11 cellular contexts compared by ENCODE assay signal in the genomic region with DNA sequence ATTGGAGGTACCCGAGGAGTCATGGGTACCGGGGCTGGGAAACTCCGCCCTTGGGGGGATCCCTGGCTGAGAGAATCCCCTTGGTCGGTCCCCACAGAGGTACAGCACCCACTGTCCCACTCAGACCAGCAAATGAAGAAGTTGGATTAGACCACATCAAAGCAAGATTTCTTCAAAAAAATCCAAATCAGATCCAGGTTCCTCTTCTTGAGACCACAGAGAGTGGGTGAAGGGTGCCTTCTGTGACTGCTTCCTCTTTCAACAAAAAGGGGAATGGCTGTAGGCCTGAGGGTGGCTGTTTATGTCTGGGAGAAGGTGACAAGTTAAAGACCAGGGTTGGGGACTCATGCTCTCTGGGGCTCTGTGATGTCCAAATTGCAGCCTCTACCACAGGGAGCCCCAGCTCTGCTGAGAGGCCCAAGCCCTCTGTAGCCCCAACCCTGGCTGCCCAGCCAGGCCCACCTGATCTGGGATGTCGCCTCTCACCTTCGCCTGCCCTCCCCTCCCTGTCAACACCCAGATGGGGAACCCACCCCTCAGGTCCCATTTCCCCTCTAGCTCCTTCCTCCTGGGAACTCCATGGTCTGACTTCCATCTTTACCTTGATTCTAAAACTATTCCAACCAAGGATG. TPM values are rescaled to one million over a fixed set of nuclear protein-coding genes. Genes with fewer than 3 reads are reported as not detected.
DNase-seq lines count a peak whose midpoint lies in the region; ATAC-seq, FAIRE-seq and TF ChIP-seq lines count a peak whose summit lies in the region.
"Had no signal": no experiment of that assay in that cellular context is flagged by ENCODE, and none has a peak within 500 bp of the region (broad histone marks: within the 10 kb centered on the region; RNA-seq: fewer than 3 reads in every experiment).

No MANE protein-coding gene starts in this region.

- 22% methylated on average over 6 of the region's 6 CpGs for WGBS in GM12878 (ENCODE audit: insufficient coverage, insufficient replicate concordance, low lambda C conversion rate, missing lambda C conversion rate)

- no peak overlapping the region for H3K27ac Mint-ChIP-seq in activated CD8-positive, alpha-beta T cell treated with anti-CD3 and anti-CD28 coated beads for 36 hours
- H3K27ac Mint-ChIP-seq in chondrocyte (ENCODE audit: unreplicated experiment) = no peak overlapping the region

- DNase-seq in GF-D8 (lab: John Stamatoyannopoulos, UW) = peak; percentile 48
- peak; percentile 93 for DNase-seq in GM12878 (ENCODE audit: low read depth, low spot score)
- no peak for DNase-seq in activated CD8-positive, alpha-beta T cell treated with anti-CD3 and anti-CD28 coated beads for 36 hours
- no peak for DNase-seq in NCI-H82 (lab: John Stamatoyannopoulos, UW)
- DNase-seq in chondrocyte (ENCODE audit: low spot score) = no peak
- no peak for DNase-seq in T-helper 9 cell
- DNase-seq: DMS 273 treated with DMSO at 0.1 percent for 48 hours had no signal

- RAD21 ChIA-PET in GM12878 (lab: Charles Lee; ENCODE audit: unreplicated experiment) = interaction anchor here (0.6 to 1.4 kb wide), 3 partner anchors 9 to 465 kb away, joined by 3 read pairs; no protein-coding TSS in a partner anchor

- peak overlapping the region; percentile 15; the same call in 1 of the 2 replicates for H3K4me2 ChIP-seq in GM12878 (ENCODE audit: control insufficient read depth, insufficient read depth)

- no peak overlapping the region for H2AFZ ChIP-seq in GM12878 (ENCODE audit: control insufficient read depth, low read depth, low read length)

- no TSS peak for BruUV-seq in GM12878 (replicated peaks; lab: Mats Ljungman, UMichigan)

- intact Hi-C loops in GM12878 (cut with micrococcal nuclease; ENCODE audit: unreplicated experiment) = loop anchor here (5.0 kb wide), 2 partner anchors 235 to 475 kb away; no protein-coding TSS in a partner anchor
- intact Hi-C loops in activated CD8-positive, alpha-beta T cell treated with anti-CD3 and anti-CD28 coated beads for 36 hours (cut with micrococcal nuclease) = no loop called here

- H3K9me3 ChIP-seq in GM12878 (replicated peaks; ENCODE audit: control insufficient read depth, insufficient read depth, low read length) = peaks cover 5% of the 10 kb centered on the region

- no peak overlapping the region for H3K4me3 ChIP-seq in GM12878

- no peaks in the 10 kb centered on the region for H3K27me3 ChIP-seq in GM12878 (replicated peaks in 1 of 2; ENCODE audit: control insufficient read depth in 2 of 2, insufficient read depth in 2 of 2, low read length in 1 of 2)

- H3K79me2 ChIP-seq in GM12878 (ENCODE audit: control insufficient read depth, insufficient read depth, low read length) = no peaks in the 10 kb centered on the region

- SMC1A ChIA-PET in GM12878 (lab: Charles Lee; ENCODE audit: uncharacterized antibody, unreplicated experiment) = interaction anchor here (1.2 to 1.6 kb wide), 2 partner anchors 8 to 53 kb away, joined by 3 read pairs; no protein-coding TSS in a partner anchor

- H4K20me1 ChIP-seq in GM12878 (ENCODE audit: control insufficient read depth, insufficient read depth) = no peaks in the 10 kb centered on the region

- H3K36me3 Mint-ChIP-seq in activated CD8-positive, alpha-beta T cell treated with anti-CD3 and anti-CD28 coated beads for 36 hours (ENCODE audit: low read depth) = no peaks in the 10 kb centered on the region
- H3K36me3 Mint-ChIP-seq in chondrocyte (ENCODE audit: low read depth) = no peaks in the 10 kb centered on the region

- TF ChIP-seq CTCF in GM12878 (IDR thresholded peaks at IDR 0.05 in 2 of 3, conservative IDR thresholded peaks at IDR 0.05 in 1 of 3; ENCODE audit: control insufficient read depth in 2 of 3, extremely low read depth in 1 of 3, insufficient read depth in 1 of 3, low read depth in 3 of 3, low read length in 3 of 3) = no peak
- TF ChIP-seq CTCF in activated CD8-positive, alpha-beta T cell treated with anti-CD3 and anti-CD28 coated beads for 36 hours (IDR thresholded peaks at IDR 0.05) = no peak
- TF ChIP-seq CTCF in chondrocyte (IDR thresholded peaks at IDR 0.05) = no peak

- FAIRE-seq in GM12878 (lab: Jason Lieb, UNC) = peak; percentile 91

- POLR2A ChIA-PET in GM12878 (lab: Charles Lee) = no interaction called here
- POLR2A ChIA-PET in activated CD8-positive, alpha-beta T cell treated with anti-CD3 and anti-CD28 coated beads for 36 hours (lab: Charles Lee) = no interaction called here

- peak; percentile 45 for ATAC-seq in GM19467 (IDR thresholded peaks at IDR 0.05; ENCODE audit: unreplicated experiment)
- ATAC-seq in HG03342 (IDR thresholded peaks at IDR 0.05; ENCODE audit: unreplicated experiment) = peak; percentile 85
- peak; percentile 97 for ATAC-seq in GM12878
- ATAC-seq in activated CD8-positive, alpha-beta T cell treated with anti-CD3 and anti-CD28 coated beads for 36 hours = no peak

- CTCF ChIA-PET in GM12878 (lab: Yijun Ruan, JAX) = interaction anchor here (0.6 kb wide), 1 partner anchor 529 kb away, joined by 3 read pairs; no protein-coding TSS in a partner anchor
- CTCF ChIA-PET in activated CD8-positive, alpha-beta T cell treated with anti-CD3 and anti-CD28 coated beads for 36 hours (lab: Charles Lee) = interaction anchor here (1.3 kb wide), 1 partner anchor 10 kb away, joined by 3 read pairs; no protein-coding TSS in a partner anchor

- H3K9me3 Mint-ChIP-seq in activated CD8-positive, alpha-beta T cell treated with anti-CD3 and anti-CD28 coated beads for 36 hours = peaks cover 8% of the 10 kb centered on the region
- H3K9me3 Mint-ChIP-seq in chondrocyte (ENCODE audit: low read depth) = peaks cover 4% of the 10 kb centered on the region

- H3K4me3 Mint-ChIP-seq in activated CD8-positive, alpha-beta T cell treated with anti-CD3 and anti-CD28 coated beads for 36 hours = no peak overlapping the region
- no peak overlapping the region for H3K4me3 Mint-ChIP-seq in chondrocyte (ENCODE audit: unreplicated experiment)
- H3K4me3 Mint-ChIP-seq: nephron had no signal

- 0 out of 2 replicates have a peak, but pooled peaks have one; percentile 22 for TF ChIP-seq RAD21 in GM12878 (IDR thresholded peaks at IDR 0.05; ENCODE audit: insufficient read depth, low read depth, low read length)

- no peaks in the 10 kb centered on the region for H3K27me3 Mint-ChIP-seq in activated CD8-positive, alpha-beta T cell treated with anti-CD3 and anti-CD28 coated beads for 36 hours
- H3K27me3 Mint-ChIP-seq in chondrocyte (ENCODE audit: low read depth) = peaks cover 7% of the 10 kb centered on the region

- peaks cover 6% of the 10 kb centered on the region for H3K4me1 Mint-ChIP-seq in activated CD8-positive, alpha-beta T cell treated with anti-CD3 and anti-CD28 coated beads for 36 hours (ENCODE audit: low read depth)
- peaks cover 2% of the 10 kb centered on the region for H3K4me1 Mint-ChIP-seq in chondrocyte (ENCODE audit: low read depth)

- in situ Hi-C loops in GM12878 (cut with MboI) = no loop called here

- TF ChIP-seq POLR2A in GM12878 (IDR thresholded peaks at IDR 0.05; ENCODE audit: low read depth, low read length) = no peak

- H3K36me3 ChIP-seq in GM12878 (ENCODE audit: control insufficient read depth in 2 of 2, insufficient read depth in 2 of 2, low read length in 1 of 2) = no peaks in the 10 kb centered on the region

- TF ChIP-seq EP300 in GM12878 (IDR thresholded peaks at IDR 0.05; ENCODE audit: borderline replicate concordance in 1 of 2, control insufficient read depth in 1 of 2, low read depth in 2 of 2, low read length in 2 of 2) = peak; percentile 81 to 89

- peaks cover 13% of the 10 kb centered on the region for H3K4me1 ChIP-seq in GM12878 (ENCODE audit: control insufficient read depth, insufficient read depth, low read length)

- no peak overlapping the region for H3K9ac ChIP-seq in GM12878 (ENCODE audit: control insufficient read depth, insufficient read depth, low read length)

- H3K27ac ChIP-seq in GM12878 (ENCODE audit: control insufficient read depth, insufficient read depth) = no peak overlapping the region
- H3K27ac ChIP-seq: epithelial cell of prostate had no signal

TF ChIP-seq in GM12878, 131 proteins besides CTCF, POLR2A, EP300 and RAD21 (continues in another document):
- TF ChIP-seq ZNF274 (IDR thresholded peaks at IDR 0.05; ENCODE audit: insufficient read depth, insufficient read length) = no peak
- no peak for TF ChIP-seq STAT1 (conservative IDR thresholded peaks at IDR 0.05)

RNA-seq across cellular contexts. Expression of gene ZFP36L1, which starts 50.9 kb away (rescaled TPM):
- total RNA-seq in GM12878 (2013; cell fraction: nucleolus; rRNA removed) = 120 and 134 TPM in 2 replicates
- total RNA-seq in GM12878 (2014; rRNA removed) (27.9 and 31.3 TPM in 2 replicates), GM12878 (2014; rRNA removed; fragmentation: Illumina TruSeq; extraction: Trizol) (27.0 and 28.3 TPM in 2 replicates), GM12878 (2021) (166 and 184 TPM in 2 replicates), chondrocyte (82.5 to 195 TPM (median 180 TPM) in 3 replicates)
- 21.7 TPM for polyA plus RNA-seq in GM12878 (2011; ENCODE audit: low read depth)
- polyA plus RNA-seq in GM12878 (2011; rRNA removed) (47.4 and 53.5 TPM in 2 replicates), GM12878 (2014; fragmentation: Illumina TruSeq; extraction: Trizol) (69.3 and 78.7 TPM in 2 replicates), GM12878 (2014; fragmentation: Nextera tagmentation; extraction: Ambion mirVana) (10 to 100 TPM; 22.0 to 22.6 TPM), GM12878 (2014; rRNA removed) (96.1 and 121 TPM in 2 replicates), GM12878 (2016; fragmentation: Nextera tagmentation; extraction: Ambion mirVana) (100 to 1,000 TPM; 119 to 138 TPM)
- 143 and 162 TPM in 2 replicates for polyA plus RNA-seq in GM12878 (2011; cell fraction: cytosol; rRNA removed)
- polyA plus RNA-seq in GM12878 (2011; cell fraction: nucleus; rRNA removed) = 173 and 272 TPM in 2 replicates
- 67.3 and 98.4 TPM in 2 replicates for polyA plus RNA-seq in GM12878 (2012)
- 29.0 and 48.5 TPM in 2 replicates for polyA minus RNA-seq in GM12878 (2011; rRNA and poly(A)+ RNA removed)
- 183 and 200 TPM in 2 replicates for polyA minus RNA-seq in GM12878 (2011; cell fraction: cytosol; rRNA and poly(A)+ RNA removed)
- polyA minus RNA-seq in GM12878 (2011; cell fraction: nucleus; rRNA and poly(A)+ RNA removed) = 63.3 and 109 TPM in 2 replicates
- 10 to 100 TPM; 57.4 to 60.6 TPM for total RNA-seq in activated CD8-positive, alpha-beta T cell treated with anti-CD3 and anti-CD28 coated beads for 36 hours

Comparison
In these comparisons a context has a peak if more than half of its experiments do, and no peak if none do; other contexts are left out.
1. DNase-seq: peak in GF-D8 (single experiment) and GM12878 (single experiment); none in activated CD8-positive, alpha-beta T cell treated with anti-CD3 and anti-CD28 coated beads for 36 hours (single experiment), NCI-H82 (single experiment), chondrocyte (single experiment) and T-helper 9 cell (single experiment).